In genomic region chr7:21898265-21898930, GRCh38 we compare ENCODE assay signal across 8 cellular contexts. TPM values are rescaled to one million over a fixed set of nuclear protein-coding genes. Genes with fewer than 3 reads are reported as not detected.
DNase-seq lines count a peak whose midpoint lies in the region; ATAC-seq and TF ChIP-seq lines count a peak whose summit lies in the region.

No MANE protein-coding gene starts in this region.

- ATAC-seq in GM21367 (IDR thresholded peaks at IDR 0.05; ENCODE audit: unreplicated experiment) (peak; percentile 93), HG03521 (IDR thresholded peaks at IDR 0.05; ENCODE audit: unreplicated experiment) (peak; percentile 91), gastroesophageal sphincter (peak; percentile 28)

- CTCF ChIA-PET in GM10248 (lab: Yijun Ruan, JAX) = interaction anchor here (1.2 to 2.4 kb wide), 2 partner anchors 8 to 28 kb away, joined by 3 to 8 read pairs; no protein-coding TSS in a partner anchor

- POLR2A ChIA-PET in GM10248 (lab: Yijun Ruan, JAX) = no interaction called here

- H3K27ac ChIP-seq in gastroesophageal sphincter = no peak overlapping the region

- no peak overlapping the region for H3K4me3 ChIP-seq in gastroesophageal sphincter

- peak; percentile 56 for DNase-seq in GM10248 (ENCODE audit: extremely low spot score)
- DNase-seq in stimulated activated naive CD4-positive, alpha-beta T cell treated with Interleukin-2 at 50 U/mL for 16 hours (lab: John Stamatoyannopoulos, UW) = no peak
- DNase-seq in SW 1271 (lab: John Stamatoyannopoulos, UW) = no peak
- no peak for DNase-seq in COLO668 (lab: John Stamatoyannopoulos, UW; ENCODE audit: unreplicated experiment)
- DNase-seq in stimulated activated CD4-positive, alpha-beta T cell treated with anti-CD3 and anti-CD28 coated beads, Interleukin-15, amount 100 ng/mL, for 24 hours = no peak

- TF ChIP-seq CTCF in GM10248 (IDR thresholded peaks at IDR 0.05; ENCODE audit: control extremely low read depth, extremely low read depth, low read depth, missing control alignments) = no peak
- no peak for TF ChIP-seq CTCF in gastroesophageal sphincter (IDR thresholded peaks at IDR 0.05)

- H3K36me3 ChIP-seq in gastroesophageal sphincter = peaks cover 0 to 54% of the 10 kb centered on the region in 2 donors

- no peak for TF ChIP-seq POLR2A in gastroesophageal sphincter (IDR thresholded peaks at IDR 0.05)

- no peaks in the 10 kb centered on the region for H3K27me3 ChIP-seq in gastroesophageal sphincter

- no peaks in the 10 kb centered on the region for H3K9me3 ChIP-seq in gastroesophageal sphincter

- TF ChIP-seq EP300 in gastroesophageal sphincter (IDR thresholded peaks at IDR 0.05) = no peak

- no peaks in the 10 kb centered on the region for H3K4me1 ChIP-seq in gastroesophageal sphincter

- 88 to 90% methylated on average over 16 to 17 of the region's 17 CpGs for WGBS in gastroesophageal sphincter (ENCODE audit: low coverage in 1 of 2), 2 donors

RNA-seq across cellular contexts. Expression of gene CDCA7L, which starts 47.3 kb away (rescaled TPM):
- total RNA-seq in gastroesophageal sphincter = 10 to 100 TPM; 19.6 to 47.7 (median 30.3) TPM

Comparison
In these comparisons a context has a peak if more than half of its experiments do, and no peak if none do; other contexts are left out.
1. ATAC-seq: peak in every context shown above with its lines; median percentile 93 in GM21367; 91 in HG03521; 28 in gastroesophageal sphincter.